ENCODE assay signal across 26 cellular contexts in genomic region chr7:7231865-7232264, GRCh38.
DNase-seq lines count a peak whose midpoint lies in the region; ATAC-seq, FAIRE-seq and TF ChIP-seq lines count a peak whose summit lies in the region.
"Had no signal": no experiment of that assay in that cellular context is flagged by ENCODE, and none has a peak within 500 bp of the region (broad histone marks: within the 10 kb centered on the region; RNA-seq: fewer than 3 reads in every experiment).

No MANE protein-coding gene starts in this region.

- FAIRE-seq in H54 (lab: Jason Lieb, UNC): peak; percentile 69
- FAIRE-seq: A549, K562 had no signal

- TF ChIP-seq POLR2A in H54 (IDR thresholded peaks at IDR 0.05; ENCODE audit: low read depth, low read length): no peak

- H3K27ac Mint-ChIP-seq in activated naive CD8-positive, alpha-beta T cell: peak overlapping the region; percentile 13
- H3K27ac Mint-ChIP-seq in activated naive CD8-positive, alpha-beta T cell treated with anti-CD3 and anti-CD28 coated beads, Interleukin-2, amount 50 U/mL, for 24 hours: no peak overlapping the region
- peak overlapping the region; percentile 36 to 55 for H3K27ac Mint-ChIP-seq in effector memory CD8-positive, alpha-beta T cell
- H3K27ac Mint-ChIP-seq: B cell had no signal

- H3K27ac ChIP-seq in substantia nigra (ENCODE audit: low read depth, low read length, poor library complexity, severe bottlenecking): peak overlapping the region; percentile 27
- H3K27ac ChIP-seq: A549, Peyer's patch had no signal

- no peak for DNase-seq in activated naive CD8-positive, alpha-beta T cell treated with anti-CD3 and anti-CD28 coated beads, Interleukin-2, amount 50 U/mL, for 24 hours
- DNase-seq in H54 (ENCODE audit: insufficient read length, low spot score) (no peak), substantia nigra (lab: John Stamatoyannopoulos, UW) (no peak), NCI-H510A (lab: John Stamatoyannopoulos, UW) (no peak), HUDEP-2 (lab: John Stamatoyannopoulos, UW; ENCODE audit: unreplicated experiment in 76 of 76) (no peak)
- DNase-seq in effector memory CD8-positive, alpha-beta T cell: no peak
- DNase-seq: DMS53; GDM1; GOT3; MM.1S; NCI-H1092; NCI-H1436; NCI-H187 treated with DMSO at 0.1 percent for 48 hours; NCI-H2107; NCI-H510A treated with DMSO at 0.1 percent for 48 hours; NCI-H774; NK-92 treated with Interleukin-12 subunit alpha and Interleukin-12 subunit beta, amount 100 ng/mL, for 24 hours; Peyer's patch had no signal

- peaks cover 27% of the 10 kb centered on the region for H3K36me3 Mint-ChIP-seq in activated naive CD8-positive, alpha-beta T cell
- H3K36me3 Mint-ChIP-seq in activated naive CD8-positive, alpha-beta T cell treated with anti-CD3 and anti-CD28 coated beads, Interleukin-2, amount 50 U/mL, for 24 hours (ENCODE audit: low read depth): peaks cover 44% of the 10 kb centered on the region
- peaks cover 14% of the 10 kb centered on the region for H3K36me3 Mint-ChIP-seq in effector memory CD8-positive, alpha-beta T cell (ENCODE audit: insufficient read depth)

- no peaks in the 10 kb centered on the region for H3K27me3 Mint-ChIP-seq in activated naive CD8-positive, alpha-beta T cell
- H3K27me3 Mint-ChIP-seq in activated naive CD8-positive, alpha-beta T cell treated with anti-CD3 and anti-CD28 coated beads, Interleukin-2, amount 50 U/mL, for 24 hours: no peaks in the 10 kb centered on the region
- H3K27me3 Mint-ChIP-seq in effector memory CD8-positive, alpha-beta T cell: no peaks in the 10 kb centered on the region
- H3K27me3 Mint-ChIP-seq: B cell had no signal

- H3K4me3 Mint-ChIP-seq in activated naive CD8-positive, alpha-beta T cell: no peak overlapping the region
- no peak overlapping the region for H3K4me3 Mint-ChIP-seq in activated naive CD8-positive, alpha-beta T cell treated with anti-CD3 and anti-CD28 coated beads, Interleukin-2, amount 50 U/mL, for 24 hours
- no peak overlapping the region for H3K4me3 Mint-ChIP-seq in effector memory CD8-positive, alpha-beta T cell
- H3K4me3 Mint-ChIP-seq: B cell, CD14-positive monocyte had no signal

- no peak for ATAC-seq in activated naive CD8-positive, alpha-beta T cell treated with anti-CD3 and anti-CD28 coated beads, Interleukin-2, amount 50 U/mL, for 24 hours
- no peak for ATAC-seq in effector memory CD8-positive, alpha-beta T cell (replicated peaks)
- no peak for ATAC-seq in HG03097 (IDR thresholded peaks at IDR 0.05; ENCODE audit: low FRiP score, unreplicated experiment)
- ATAC-seq: A549, HCT116, K562, SK-N-SH treated with all-trans-retinoic acid at 6 μM for 48 hours had no signal

- peaks cover 53% of the 10 kb centered on the region for H3K4me1 Mint-ChIP-seq in activated naive CD8-positive, alpha-beta T cell (ENCODE audit: low read depth)
- peaks cover 24% of the 10 kb centered on the region for H3K4me1 Mint-ChIP-seq in activated naive CD8-positive, alpha-beta T cell treated with anti-CD3 and anti-CD28 coated beads, Interleukin-2, amount 50 U/mL, for 24 hours
- H3K4me1 Mint-ChIP-seq in effector memory CD8-positive, alpha-beta T cell (ENCODE audit: low read depth in 2 of 2): peaks cover 17 to 43% of the 10 kb centered on the region in 2 donors
- H3K4me1 Mint-ChIP-seq: CD14-positive monocyte had no signal

- peaks cover 15% of the 10 kb centered on the region for H3K9me3 Mint-ChIP-seq in activated naive CD8-positive, alpha-beta T cell (ENCODE audit: low read depth)
- peaks cover 19% of the 10 kb centered on the region for H3K9me3 Mint-ChIP-seq in activated naive CD8-positive, alpha-beta T cell treated with anti-CD3 and anti-CD28 coated beads, Interleukin-2, amount 50 U/mL, for 24 hours
- no peaks in the 10 kb centered on the region for H3K9me3 Mint-ChIP-seq in effector memory CD8-positive, alpha-beta T cell
